In the genomic region with DNA sequence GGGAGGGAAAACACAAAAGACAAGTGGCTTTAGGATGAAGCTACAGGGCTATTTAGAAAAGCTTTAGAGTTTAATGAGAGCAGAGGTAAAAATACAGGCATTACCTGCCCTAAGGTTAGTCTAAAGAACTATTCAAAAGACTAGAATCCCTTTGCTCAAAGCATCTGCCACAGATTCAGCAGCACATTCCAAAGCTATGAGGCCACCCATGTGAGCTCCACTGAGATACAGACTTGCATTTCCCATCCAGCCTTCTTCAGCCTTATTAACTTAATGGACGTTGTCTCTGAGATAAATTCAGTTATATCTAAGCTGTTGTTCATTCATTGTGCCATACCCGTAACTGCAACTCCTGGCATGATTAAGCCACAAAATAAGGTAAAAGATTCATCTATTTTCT, we compare ENCODE assay signal across 18 cellular contexts. TPM values are rescaled to one million over a fixed set of nuclear protein-coding genes. Genes with fewer than 3 reads are reported as not detected.
DNase-seq lines count a peak whose midpoint lies in the region; FAIRE-seq and TF ChIP-seq lines count a peak whose summit lies in the region.
"Had no signal": no experiment of that assay in that cellular context is flagged by ENCODE, and none has a peak within 500 bp of the region (broad histone marks: within the 10 kb centered on the region; RNA-seq: fewer than 3 reads in every experiment).

No MANE protein-coding gene starts in this region.

- TF ChIP-seq CTCF in choroid plexus epithelial cell (conservative IDR thresholded peaks at IDR 0.05; ENCODE audit: low read depth, low read length): no peak

- no peaks in the 10 kb centered on the region for H3K27me3 Mint-ChIP-seq in activated CD4-positive, alpha-beta T cell treated with anti-CD3 and anti-CD28 coated beads, Interleukin-2, amount 10 ng/mL, durations not matched to agents 24 days and 14 days
- H3K27me3 Mint-ChIP-seq: IgD-negative memory B cell had no signal

- no peak overlapping the region for H3K4me3 ChIP-seq in choroid plexus epithelial cell (ENCODE audit: low read depth, low read length)
- H3K4me3 ChIP-seq: prostate gland, transverse colon had no signal

- intact Hi-C loops in activated CD4-positive, alpha-beta T cell treated with anti-CD3 and anti-CD28 coated beads, Interleukin-2, amount 10 ng/mL, durations not matched to agents 24 days and 14 days (cut with micrococcal nuclease): no loop called here

- no peak for FAIRE-seq in HTR-8/SVneo (lab: Jason Lieb, UNC)

- DNase-seq in AG08396 (ENCODE audit: low spot score) (peak; percentile 82), HTR-8/SVneo (ENCODE audit: insufficient read length, low spot score) (peak; percentile 26), choroid plexus epithelial cell (ENCODE audit: low read depth) (peak; percentile 88), kidney tubule cell (ENCODE audit: low spot score) (peak; percentile 54), DMS 273 treated with DMSO at 0.1 percent for 48 hours (lab: John Stamatoyannopoulos, UW) (no peak), hippocampal formation (lab: John Stamatoyannopoulos, UW) (no peak), NCI-H1436 treated with DMSO at 0.1 percent for 48 hours (lab: John Stamatoyannopoulos, UW) (no peak)
- DNase-seq in activated CD4-positive, alpha-beta T cell treated with anti-CD3 and anti-CD28 coated beads, Interleukin-2, amount 10 ng/mL, durations not matched to agents 24 days and 14 days: no peak
- DNase-seq: activated CD4-positive, alpha-beta T cell treated with anti-CD3 and anti-CD28 coated beads, Interleukin-2, amount 50 U/mL, for 48 hours; AML-193; central memory CD4-positive, alpha-beta T cell; erythroblast; NCI-H446; stimulated activated CD8-positive, alpha-beta memory T cell treated with anti-CD3 and anti-CD28 coated beads, Interleukin-4, amount 100 ng/mL, for 48 hours; transverse colon had no signal

- H3K4me3 Mint-ChIP-seq in activated CD4-positive, alpha-beta T cell treated with anti-CD3 and anti-CD28 coated beads, Interleukin-2, amount 10 ng/mL, durations not matched to agents 24 days and 14 days: no peak overlapping the region
- H3K4me3 Mint-ChIP-seq: IgD-negative memory B cell had no signal

- no peaks in the 10 kb centered on the region for H3K9me3 Mint-ChIP-seq in activated CD4-positive, alpha-beta T cell treated with anti-CD3 and anti-CD28 coated beads, Interleukin-2, amount 10 ng/mL, durations not matched to agents 24 days and 14 days
- H3K9me3 Mint-ChIP-seq: IgD-negative memory B cell had no signal

- peaks cover 87% of the 10 kb centered on the region for H3K36me3 Mint-ChIP-seq in activated CD4-positive, alpha-beta T cell treated with anti-CD3 and anti-CD28 coated beads, Interleukin-2, amount 10 ng/mL, durations not matched to agents 24 days and 14 days (ENCODE audit: low read depth)

- H3K27ac Mint-ChIP-seq in activated CD4-positive, alpha-beta T cell treated with anti-CD3 and anti-CD28 coated beads, Interleukin-2, amount 10 ng/mL, durations not matched to agents 24 days and 14 days: no peak overlapping the region

- peaks cover 73% of the 10 kb centered on the region for H3K4me1 Mint-ChIP-seq in activated CD4-positive, alpha-beta T cell treated with anti-CD3 and anti-CD28 coated beads, Interleukin-2, amount 10 ng/mL, durations not matched to agents 24 days and 14 days

RNA-seq across cellular contexts. Expression of gene CXCR6, which starts 25.4 kb away (rescaled TPM):
- 15.2 TPM in 2 replicates for total RNA-seq in activated CD4-positive, alpha-beta T cell treated with anti-CD3 and anti-CD28 coated beads, Interleukin-2, amount 10 ng/mL, durations not matched to agents 24 days and 14 days

RNA-seq across cellular contexts. Expression of gene FYCO1, which starts 26.9 kb away (rescaled TPM):
- total RNA-seq in activated CD4-positive, alpha-beta T cell treated with anti-CD3 and anti-CD28 coated beads, Interleukin-2, amount 10 ng/mL, durations not matched to agents 24 days and 14 days: 16.5 and 16.8 TPM in 2 replicates

RNA-seq across cellular contexts. Expression of gene XCR1, which starts 58.6 kb away (rescaled TPM):
- total RNA-seq in activated CD4-positive, alpha-beta T cell treated with anti-CD3 and anti-CD28 coated beads, Interleukin-2, amount 10 ng/mL, durations not matched to agents 24 days and 14 days: 0.05 TPM in 1 of 2 replicates, not detected in the other
- total RNA-seq: prostate gland; T-helper 2 cell treated with Interferon-gamma antibody and Interleukin-4, amounts not matched to agents 100 ng/mL and 5 ng/mL, for 36 hours had no signal

Comparison
In these comparisons a context has a peak if more than half of its experiments do, and no peak if none do; other contexts are left out.
1. DNase-seq: peak in AG08396 (single experiment), HTR-8/SVneo (single experiment), choroid plexus epithelial cell (single experiment) and kidney tubule cell (single experiment); none in DMS 273 treated with DMSO at 0.1 percent for 48 hours (single experiment), hippocampal formation (0 of 2), NCI-H1436 treated with DMSO at 0.1 percent for 48 hours (single experiment) and activated CD4-positive, alpha-beta T cell treated with anti-CD3 and anti-CD28 coated beads, Interleukin-2, amount 10 ng/mL, durations not matched to agents 24 days and 14 days (single experiment).